In genomic region chr17:49798182-49798581, GRCh38 we compare ENCODE assay signal across 1 cellular context.
TF ChIP-seq lines count a peak whose summit lies in the region.

No MANE protein-coding gene starts in this region.

TF ChIP-seq in GM23338, 12 proteins besides CTCF, POLR2A, EP300 and RAD21 (continued from another document):
- TF ChIP-seq REST (IDR thresholded peaks at IDR 0.05; ENCODE audit: unreplicated experiment) (no peak), CREB1 (CRISPR knock-in tag; IDR thresholded peaks at IDR 0.05; ENCODE audit: low read depth) (no peak), ETS1 (IDR thresholded peaks at IDR 0.05) (no peak), NANOG (IDR thresholded peaks at IDR 0.05; ENCODE audit: borderline replicate concordance) (no peak), EZH2 (IDR thresholded peaks at IDR 0.05; ENCODE audit: low read depth, unreplicated experiment) (no peak), EZH2phosphoT487 (IDR thresholded peaks at IDR 0.05; ENCODE audit: unreplicated experiment) (no peak), POLR2AphosphoS5 (IDR thresholded peaks at IDR 0.05; ENCODE audit: low read depth) (no peak)
TF ChIP-seq in GM23338: peak in this region for 0.
